ENCODE assay signal across 9 cellular contexts in the genomic region with DNA sequence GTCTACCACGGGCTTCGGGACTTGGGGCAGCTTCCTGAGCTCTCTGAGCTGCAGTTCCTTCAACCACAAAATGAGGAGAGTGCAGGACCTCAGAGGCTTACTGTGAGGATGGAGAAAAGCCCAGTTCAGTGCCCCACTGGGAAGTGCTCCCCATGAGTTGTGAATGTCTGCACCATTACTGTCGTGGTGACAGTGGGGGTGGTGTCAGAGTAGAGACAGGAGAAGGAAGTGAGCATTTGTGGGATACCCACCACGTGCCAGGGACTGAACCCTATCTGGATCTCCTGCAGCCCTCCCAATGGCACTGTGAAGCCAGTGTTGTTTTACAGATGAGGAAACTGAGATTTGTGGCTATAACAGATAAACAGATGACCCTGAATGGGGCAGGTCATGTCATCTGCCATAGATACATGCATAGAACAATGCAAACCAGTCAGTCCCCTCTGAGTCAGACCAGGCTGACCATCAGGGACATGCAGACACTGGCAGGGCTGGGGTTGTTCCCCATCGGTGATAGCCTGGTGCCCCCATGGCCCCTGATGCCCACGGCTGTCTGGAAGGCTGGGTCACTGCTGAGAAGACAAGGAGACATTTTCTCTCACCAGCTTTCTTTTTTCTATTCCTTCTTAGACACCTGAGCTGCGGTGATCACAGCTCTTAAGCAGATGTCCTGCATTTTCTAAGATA.
DNase-seq lines count a peak whose midpoint lies in the region; ATAC-seq and TF ChIP-seq lines count a peak whose summit lies in the region.
"Had no signal": no experiment of that assay in that cellular context is flagged by ENCODE, and none has a peak within 500 bp of the region (broad histone marks: within the 10 kb centered on the region; RNA-seq: fewer than 3 reads in every experiment).

No MANE protein-coding gene starts in this region.

- TF ChIP-seq CTCF in neutrophil (IDR thresholded peaks at IDR 0.05), result no peak
- no peak for TF ChIP-seq CTCF in GM13976 (IDR thresholded peaks at IDR 0.05; ENCODE audit: borderline replicate concordance, control extremely low read depth, extremely low read depth, insufficient read depth, missing control alignments)

- 0 out of 2 replicates have a peak, but pooled peaks cover 5% of the 10 kb centered on the region for H3K27me3 ChIP-seq in HUES64 (ENCODE audit: insufficient read depth, low read length)
- peaks cover 18% of the 10 kb centered on the region for H3K27me3 ChIP-seq in neutrophil

- peak overlapping the region; percentile 96 for H3K9ac ChIP-seq in ES-I3 (ENCODE audit: low read depth, low read length)
- 0 out of 2 replicates have a peak overlapping the region, but pooled peaks have one; percentile 9 for H3K9ac ChIP-seq in HUES64 (ENCODE audit: low read depth, low read length)

- peaks cover 17% of the 10 kb centered on the region for H3K4me1 Mint-ChIP-seq in central memory CD8-positive, alpha-beta T cell

- H3K36me3 ChIP-seq in ES-I3 (ENCODE audit: insufficient read depth, low read length) (peaks cover 11% of the 10 kb centered on the region), HUES64 (ENCODE audit: insufficient read depth, low read length) (peaks cover 33% of the 10 kb centered on the region), neutrophil (peaks cover 28% of the 10 kb centered on the region)

- ATAC-seq in central memory CD8-positive, alpha-beta T cell (replicated peaks; ENCODE audit: extremely low read depth, poor library complexity, severe bottlenecking), result peak; percentile 17
- no peak for ATAC-seq in sciatic nerve

- peaks cover 8% of the 10 kb centered on the region for H3K36me3 Mint-ChIP-seq in central memory CD8-positive, alpha-beta T cell (ENCODE audit: insufficient read depth)

- H3K9me3 ChIP-seq in ES-I3 (ENCODE audit: control insufficient read depth, insufficient read depth, low read length) (no peaks in the 10 kb centered on the region), HUES64 (ENCODE audit: insufficient read depth, low read depth, low read length) (no peaks in the 10 kb centered on the region), neutrophil (no peaks in the 10 kb centered on the region)
- H3K9me3 ChIP-seq: gastroesophageal sphincter had no signal

- H3K4me1 ChIP-seq in ES-I3 (ENCODE audit: insufficient read depth, low read length) (0 out of 2 replicates have a peak, but pooled peaks cover 4% of the 10 kb centered on the region), HUES64 (ENCODE audit: insufficient read depth, low read length) (no peaks in the 10 kb centered on the region), neutrophil (ENCODE audit: control insufficient read depth in 1 of 2, insufficient read depth in 1 of 2, low read depth in 1 of 2, low read length in 1 of 2) (peaks cover 8 to 16% of the 10 kb centered on the region in 2 experiments)

- no peaks in the 10 kb centered on the region for H3K9me3 Mint-ChIP-seq in central memory CD8-positive, alpha-beta T cell

- H3K4me3 Mint-ChIP-seq in central memory CD8-positive, alpha-beta T cell, result peak overlapping the region; percentile 72

- DNase-seq in central memory CD8-positive, alpha-beta T cell (ENCODE audit: low spot score in 2 of 2), result no peak
- DNase-seq in GM13976 (ENCODE audit: low spot score) (no peak), NAMALWA (ENCODE audit: low spot score) (no peak), NCI-H2081 treated with DMSO at 0.1 percent for 48 hours (lab: John Stamatoyannopoulos, UW) (no peak), sciatic nerve (ENCODE audit: low spot score) (no peak)

- intact Hi-C loops in sciatic nerve (cut with DNase I), result loop anchor here (10.0 kb wide), 1 partner anchor 133 kb away; no protein-coding TSS in a partner anchor

- H3K27ac ChIP-seq in HUES64 (ENCODE audit: low read depth, low read length) (no peak overlapping the region), neutrophil (no peak overlapping the region)

- WGBS in HUES64, result 72% methylated on average over 7 of the region's 7 CpGs

- no peaks in the 10 kb centered on the region for H3K27me3 Mint-ChIP-seq in central memory CD8-positive, alpha-beta T cell

- in situ Hi-C loops in GM13976 (cut with MboI; ENCODE audit: low sequenced_read_pairs, unreplicated experiment), result no loop called here

- H3K4me3 ChIP-seq in HUES64 (ENCODE audit: low read length), result peak overlapping the region; percentile 79
- peak overlapping the region; percentile 67 to 75 for H3K4me3 ChIP-seq in neutrophil (ENCODE audit: low read depth in 1 of 2, low read length in 1 of 2)

- peak overlapping the region; percentile 83 for H3K27ac Mint-ChIP-seq in central memory CD8-positive, alpha-beta T cell (ENCODE audit: low read depth)
